In genomic region chr10:62083868-62084267, GRCh38 we compare ENCODE assay signal across 8 cellular contexts.
DNase-seq lines count a peak whose midpoint lies in the region; ATAC-seq, FAIRE-seq and TF ChIP-seq lines count a peak whose summit lies in the region.

No MANE protein-coding gene starts in this region.

- no peak overlapping the region for H3K4me2 ChIP-seq in HepG2 (ENCODE audit: low read depth, low read length)

- CTCF ChIA-PET in HepG2 (lab: Yijun Ruan, JAX; ENCODE audit: low intra/inter-chr PET ratio, low total read pairs): no interaction called here

- H3K27ac ChIP-seq in ascending aorta (peak overlapping the region; percentile 64 to 85), HepG2 (ENCODE audit: extremely low read length, insufficient read depth, low read length) (peak overlapping the region; percentile 74)

- no peak for TF ChIP-seq POLR2A in HepG2 (IDR thresholded peaks at IDR 0.05; ENCODE audit: insufficient read depth in 1 of 2, low read depth in 2 of 2, low read length in 2 of 2)

- TF ChIP-seq EP300 in HepG2 (IDR thresholded peaks at IDR 0.05; ENCODE audit: low read depth in 2 of 2, low read length in 2 of 2) (no peak), HepG2 (CRISPR knock-in tag; IDR thresholded peaks at IDR 0.05; ENCODE audit: borderline replicate concordance) (no peak)

- no TSS peak for BruUV-seq in HepG2 (replicated peaks; lab: Mats Ljungman, UMichigan)

- H3K4me3 ChIP-seq in ascending aorta (no peak overlapping the region), HepG2 (replicated peaks in 1 of 3; ENCODE audit: insufficient read depth in 1 of 3, low read depth in 2 of 3, low read length in 3 of 3) (no peak overlapping the region)

- 100% methylated on average over 1 of the region's 1 CpG for WGBS in HepG2 (ENCODE audit: low lambda C conversion rate)

- H3K4me1 ChIP-seq in ascending aorta (peaks cover 14 to 55% of the 10 kb centered on the region in 2 donors), HepG2 (ENCODE audit: insufficient read depth, low read length) (peaks cover 51% of the 10 kb centered on the region)

- no peak overlapping the region for H3K9ac ChIP-seq in HepG2 (ENCODE audit: insufficient read depth, low read depth, low read length)

- H3K79me2 ChIP-seq in HepG2 (ENCODE audit: insufficient read depth, low read length): peaks cover 34% of the 10 kb centered on the region

- no peak overlapping the region for H2AFZ ChIP-seq in HepG2 (ENCODE audit: low read length)

- peak; percentile 77 for DNase-seq in COR-L47 (lab: John Stamatoyannopoulos, UW)
- peak; percentile 60 to 86 for DNase-seq in NCI-H2081 (lab: John Stamatoyannopoulos, UW)
- DNase-seq in ascending aorta (ENCODE audit: low spot score in 2 of 2): peak in 1 of 2 donors; percentile 82
- DNase-seq in HepG2 (ENCODE audit: low spot score): no peak
- peak; percentile 71 for DNase-seq in ureter (ENCODE audit: low spot score)
- no peak for DNase-seq in stimulated activated CD4-positive, alpha-beta T cell treated with anti-CD3 and anti-CD28 coated beads, Interleukin-2, amount 100 ng/mL, for 24 hours
- DNase-seq in SHP77 (lab: John Stamatoyannopoulos, UW): no peak
- no peak for DNase-seq in NCI-H526 treated with DMSO at 0.1 percent for 48 hours (lab: John Stamatoyannopoulos, UW)

- POLR2A ChIA-PET in HepG2 (lab: Yijun Ruan, JAX): interaction anchor here (1.3 to 1.8 kb wide), 2 partner anchors 9 to 15 kb away, joined by 6 to 14 read pairs; no protein-coding TSS in a partner anchor

- no peak for FAIRE-seq in HepG2 (lab: Jason Lieb, UNC)

- no peak for ATAC-seq in HepG2

- no peak for TF ChIP-seq RAD21 in HepG2 (CRISPR knock-in tag; IDR thresholded peaks at IDR 0.05)

- no peak for TF ChIP-seq CTCF in ascending aorta (IDR thresholded peaks at IDR 0.05)
- TF ChIP-seq CTCF in HepG2 (CRISPR knock-in tag; IDR thresholded peaks at IDR 0.05): no peak

- no peaks in the 10 kb centered on the region for H4K20me1 ChIP-seq in HepG2 (ENCODE audit: insufficient read depth, low read length)

- H3K36me3 ChIP-seq in ascending aorta (peaks cover 37 to 47% of the 10 kb centered on the region in 2 donors), HepG2 (replicated peaks in 1 of 2; ENCODE audit: control insufficient read depth in 1 of 2, insufficient read depth in 2 of 2, low read length in 2 of 2) (peaks cover 23 to 54% of the 10 kb centered on the region in 2 experiments)

- H3K9me3 ChIP-seq in ascending aorta: no peaks in the 10 kb centered on the region
- H3K9me3 ChIP-seq in HepG2 (ENCODE audit: low read length): no peaks in the 10 kb centered on the region

- in situ Hi-C loops in HepG2 (cut with HindIII; ENCODE audit: extremely low pct_ligation_motif_present, low pct_unique_long_range_greater_than_20kb): no loop called here

- intact Hi-C loops in ascending aorta (cut with DNase I) (loop anchor here (2.0 to 5.0 kb wide), 2 partner anchors 23 to 148 kb away; no protein-coding TSS in a partner anchor), HepG2 (cut with micrococcal nuclease; ENCODE audit: unreplicated experiment) (loop anchor here (2.0 kb wide), 1 partner anchor 35 kb away; no protein-coding TSS in a partner anchor)

- H3K27me3 ChIP-seq in ascending aorta (no peaks in the 10 kb centered on the region), HepG2 (ENCODE audit: control insufficient read depth in 1 of 2, insufficient read depth in 2 of 2, low read length in 2 of 2) (no peaks in the 10 kb centered on the region)

TF ChIP-seq in HepG2, 621 proteins besides CTCF, POLR2A, EP300 and RAD21:
- TF ChIP-seq TFDP1 (CRISPR knock-in tag; IDR thresholded peaks at IDR 0.05; ENCODE audit: borderline replicate concordance): no peak
TF ChIP-seq in HepG2: peak in this region for 0.

Comparison
In these comparisons a context has a peak if more than half of its experiments do, and no peak if none do; other contexts are left out.
1. DNase-seq: peak in COR-L47 (single experiment), NCI-H2081 (2 of 2) and ureter (single experiment); none in HepG2 (single experiment), stimulated activated CD4-positive, alpha-beta T cell treated with anti-CD3 and anti-CD28 coated beads, Interleukin-2, amount 100 ng/mL, for 24 hours (0 of 2), SHP77 (0 of 2) and NCI-H526 treated with DMSO at 0.1 percent for 48 hours (single experiment).